2 cellular contexts compared by ENCODE assay signal in the genomic region with DNA sequence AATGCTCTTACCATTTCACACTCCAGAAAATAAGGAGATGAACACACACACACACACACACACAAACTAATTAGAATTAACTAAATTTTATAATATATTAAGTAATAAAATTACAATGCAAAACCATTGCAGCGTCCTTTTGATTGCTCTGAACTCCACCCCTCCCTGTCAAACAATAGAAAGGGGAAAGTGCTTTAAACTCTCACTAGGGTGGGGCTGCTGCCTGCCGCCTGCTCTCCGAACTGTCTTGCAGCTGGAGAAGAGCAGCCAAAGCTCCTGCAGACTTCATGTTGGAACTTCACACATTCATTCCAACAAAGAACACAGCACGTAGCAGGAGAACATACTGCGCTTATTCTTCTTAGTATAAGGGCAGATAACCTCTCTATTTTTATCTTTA.
TF ChIP-seq lines count a peak whose summit lies in the region.

No MANE protein-coding gene starts in this region.

TF ChIP-seq in IMR-90, 13 proteins besides CTCF, POLR2A, EP300 and RAD21:
- TF ChIP-seq ELK1 (IDR thresholded peaks at IDR 0.05; ENCODE audit: borderline replicate concordance, low read depth, low read length) (no peak), NFE2L2 (IDR thresholded peaks at IDR 0.05; ENCODE audit: low read depth, low read length) (no peak), FOS (IDR thresholded peaks at IDR 0.05; ENCODE audit: low read depth, low read length) (no peak), CHD1 (IDR thresholded peaks at IDR 0.05; ENCODE audit: low read depth, low read length) (no peak), MAZ (IDR thresholded peaks at IDR 0.05; ENCODE audit: borderline replicate concordance, low read depth, low read length) (no peak), BHLHE40 (IDR thresholded peaks at IDR 0.05; ENCODE audit: low read depth, low read length) (no peak), CEBPB (IDR thresholded peaks at IDR 0.05; ENCODE audit: low read depth, low read length) (no peak), MXI1 (IDR thresholded peaks at IDR 0.05; ENCODE audit: borderline replicate concordance, low read depth, low read length) (no peak), RCOR1 (IDR thresholded peaks at IDR 0.05; ENCODE audit: insufficient replicate concordance, low read length) (no peak), SMC3 (IDR thresholded peaks at IDR 0.05; ENCODE audit: low read depth, low read length) (no peak), RFX5 (IDR thresholded peaks at IDR 0.05; ENCODE audit: low read depth, low read length) (no peak), MAFK (IDR thresholded peaks at IDR 0.05; ENCODE audit: low read depth, low read length) (no peak)
- TF ChIP-seq, protein P1, sequence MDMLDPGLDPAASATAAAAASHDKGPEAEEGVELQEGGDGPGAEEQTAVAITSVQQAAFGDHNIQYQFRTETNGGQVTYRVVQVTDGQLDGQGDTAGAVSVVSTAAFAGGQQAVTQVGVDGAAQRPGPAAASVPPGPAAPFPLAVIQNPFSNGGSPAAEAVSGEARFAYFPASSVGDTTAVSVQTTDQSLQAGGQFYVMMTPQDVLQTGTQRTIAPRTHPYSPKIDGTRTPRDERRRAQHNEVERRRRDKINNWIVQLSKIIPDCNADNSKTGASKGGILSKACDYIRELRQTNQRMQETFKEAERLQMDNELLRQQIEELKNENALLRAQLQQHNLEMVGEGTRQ (IDR thresholded peaks at IDR 0.05; ENCODE audit: low read depth, low read length), result no peak

TF ChIP-seq in H1, 55 proteins besides CTCF, POLR2A, EP300 and RAD21:
- no peak for TF ChIP-seq MAFK (IDR thresholded peaks at IDR 0.05; ENCODE audit: low read depth, low read length)
TF ChIP-seq in H1: peak in this region for 0.
